ENCODE assay signal across 18 cellular contexts in genomic region chr21:43320526-43320925, GRCh38.
DNase-seq lines count a peak whose midpoint lies in the region; ATAC-seq and TF ChIP-seq lines count a peak whose summit lies in the region.
"Had no signal": no experiment of that assay in that cellular context is flagged by ENCODE, and none has a peak within 500 bp of the region (broad histone marks: within the 10 kb centered on the region; RNA-seq: fewer than 3 reads in every experiment).

No MANE protein-coding gene starts in this region.

- no peaks in the 10 kb centered on the region for H3K4me1 ChIP-seq in right cardiac atrium (ENCODE audit: control insufficient read depth, insufficient read depth, low read length)
- H3K4me1 ChIP-seq in right atrium auricular region = peaks cover 0 to 14% of the 10 kb centered on the region in 2 donors
- H3K4me1 ChIP-seq in SJSA1 (replicated peaks) = peaks cover 28% of the 10 kb centered on the region
- peaks cover 19% of the 10 kb centered on the region for H3K4me1 ChIP-seq in smooth muscle cell (ENCODE audit: low read depth)

- peak overlapping the region; percentile 88 for H3K9ac ChIP-seq in smooth muscle cell (ENCODE audit: low read depth)

- H3K27ac ChIP-seq in right cardiac atrium (ENCODE audit: low read length) (no peak overlapping the region), right atrium auricular region (no peak overlapping the region), SJSA1 (0 out of 2 replicates have a peak overlapping the region, but pooled peaks have one; percentile 26), smooth muscle cell (ENCODE audit: low read depth) (peak overlapping the region; percentile 97)
- H3K27ac ChIP-seq: SK-N-MC had no signal

- H3K4me2 ChIP-seq in smooth muscle cell = peak overlapping the region; percentile 71

- H3K4me3 ChIP-seq in right cardiac atrium (ENCODE audit: low read length) (no peak overlapping the region), right atrium auricular region (no peak overlapping the region), SJSA1 (no peak overlapping the region), smooth muscle cell (no peak overlapping the region)
- H3K4me3 ChIP-seq: SK-N-MC had no signal

- WGBS in right cardiac atrium = 96% methylated on average over 5 of the region's 5 CpGs
- whole genome bisulfite sequencing in smooth muscle cell (ENCODE audit: low lambda C conversion rate) = 76% methylated on average over 5 of the region's 5 CpGs

- H3K36me3 ChIP-seq in right atrium auricular region (no peaks in the 10 kb centered on the region), SJSA1 (no peaks in the 10 kb centered on the region), smooth muscle cell (ENCODE audit: low read depth) (no peaks in the 10 kb centered on the region)
- H3K36me3 ChIP-seq: BE2C had no signal

- no peak overlapping the region for H2AFZ ChIP-seq in smooth muscle cell (ENCODE audit: low read depth)

- peak overlapping the region; percentile 98 for H3K27ac Mint-ChIP-seq in glutamatergic neuron (ENCODE audit: unreplicated experiment)
- H3K27ac Mint-ChIP-seq: HFFc6 had no signal

- no peaks in the 10 kb centered on the region for H3K79me2 ChIP-seq in smooth muscle cell (ENCODE audit: low read depth)

- no peak for ATAC-seq in right cardiac atrium

- intact Hi-C loops in right cardiac atrium (cut with DNase I) (no loop called here), head of caudate nucleus (cut with DNase I) (no loop called here)

- no peak overlapping the region for H3K4me3 Mint-ChIP-seq in glutamatergic neuron (ENCODE audit: unreplicated experiment)
- H3K4me3 Mint-ChIP-seq: CD4-positive, alpha-beta memory T cell; HFFc6 had no signal

- DNase-seq in right cardiac atrium = peak in 2 of 3 donors; percentile 6 to 28
- DNase-seq in right atrium auricular region (ENCODE audit: low spot score) = no peak
- no peak for DNase-seq in SJSA1 (ENCODE audit: low read depth in 1 of 2, low spot score in 2 of 2)
- no peak for DNase-seq in glutamatergic neuron
- no peak for DNase-seq in smooth muscle cell (lab: John Stamatoyannopoulos, UW; ENCODE audit: unreplicated experiment)
- DNase-seq in activated CD4-positive, alpha-beta T cell treated with anti-CD3 and anti-CD28 coated beads, Interleukin-2, amount 50 U/mL, for 4 hours = no peak
- no peak for DNase-seq in head of caudate nucleus
- no peak for DNase-seq in stimulated activated CD4-positive, alpha-beta T cell treated with anti-CD3 and anti-CD28 coated beads, Interleukin-1b, Interleukin-23, amount 100 ng/mL, for 48 hours
- DNase-seq: BE2C; CD4-positive, alpha-beta memory T cell; DMS53; HFFc6; MM.1S; NCI-H1092 treated with DMSO at 0.1 percent for 48 hours; NCI-H146; NCI-H2029 treated with DMSO at 0.1 percent for 48 hours; NCI-H2171 had no signal

- H3K4me1 Mint-ChIP-seq in glutamatergic neuron (ENCODE audit: low read depth, unreplicated experiment) = peaks cover 28% of the 10 kb centered on the region
- H3K4me1 Mint-ChIP-seq: CD4-positive, alpha-beta memory T cell had no signal

- H3K36me3 Mint-ChIP-seq in glutamatergic neuron (ENCODE audit: unreplicated experiment) = peaks cover 4% of the 10 kb centered on the region
- H3K36me3 Mint-ChIP-seq: CD4-positive, alpha-beta memory T cell had no signal

- H3F3A ChIP-seq in smooth muscle cell (ENCODE audit: low read depth) = peaks cover 29% of the 10 kb centered on the region

- H3K9me3 ChIP-seq in right cardiac atrium (ENCODE audit: control insufficient read depth, low read length) (no peaks in the 10 kb centered on the region), right atrium auricular region (peaks cover 0 to 13% of the 10 kb centered on the region in 2 donors), SJSA1 (replicated peaks) (no peaks in the 10 kb centered on the region; the same call in 1 of the 2 replicates), smooth muscle cell (replicated peaks; ENCODE audit: low read depth) (no peaks in the 10 kb centered on the region)

- H4K20me1 ChIP-seq in smooth muscle cell (ENCODE audit: low read depth) = no peaks in the 10 kb centered on the region

- no peaks in the 10 kb centered on the region for H3K27me3 ChIP-seq in right cardiac atrium (ENCODE audit: control insufficient read depth, insufficient read depth)
- H3K27me3 ChIP-seq in right atrium auricular region = no peaks in the 10 kb centered on the region
- H3K27me3 ChIP-seq in SJSA1 (replicated peaks) = no peaks in the 10 kb centered on the region
- H3K27me3 ChIP-seq in smooth muscle cell (ENCODE audit: low read depth) = no peaks in the 10 kb centered on the region
- H3K27me3 ChIP-seq: BE2C had no signal

- peaks cover 6% of the 10 kb centered on the region for H3K27me3 Mint-ChIP-seq in glutamatergic neuron (ENCODE audit: unreplicated experiment)

- peaks cover 6% of the 10 kb centered on the region for H3K9me3 Mint-ChIP-seq in glutamatergic neuron (ENCODE audit: unreplicated experiment)

- TF ChIP-seq CTCF in right atrium auricular region (IDR thresholded peaks at IDR 0.05) = no peak
- no peak for TF ChIP-seq CTCF in glutamatergic neuron (IDR thresholded peaks at IDR 0.05; ENCODE audit: partially characterized antibody, unreplicated experiment)
- no peak for TF ChIP-seq CTCF in smooth muscle cell (IDR thresholded peaks at IDR 0.05; ENCODE audit: borderline replicate concordance, insufficient read depth, poor library complexity, severe bottlenecking)

Comparison
In these comparisons a context has a peak if more than half of its experiments do, and no peak if none do; other contexts are left out.
1. DNase-seq: peak in right cardiac atrium (2 of 3); none in right atrium auricular region (single experiment), SJSA1 (0 of 2), glutamatergic neuron (single experiment), smooth muscle cell (single experiment), activated CD4-positive, alpha-beta T cell treated with anti-CD3 and anti-CD28 coated beads, Interleukin-2, amount 50 U/mL, for 4 hours (0 of 2), head of caudate nucleus (0 of 42) and stimulated activated CD4-positive, alpha-beta T cell treated with anti-CD3 and anti-CD28 coated beads, Interleukin-1b, Interleukin-23, amount 100 ng/mL, for 48 hours (single experiment).
2. H3K27ac ChIP-seq: peak in SJSA1 (single experiment) and smooth muscle cell (single experiment); none in right cardiac atrium (single experiment) and right atrium auricular region (0 of 2).